In genomic region chr3:124885466-124886167, GRCh38 we compare ENCODE assay signal across 8 cellular contexts. TPM values are rescaled to one million over a fixed set of nuclear protein-coding genes. Genes with fewer than 3 reads are reported as not detected.
DNase-seq lines count a peak whose midpoint lies in the region; ATAC-seq and TF ChIP-seq lines count a peak whose summit lies in the region.

No MANE protein-coding gene starts in this region.

- H3K4me3 ChIP-seq in cardiac muscle cell (peak overlapping the region; percentile 96), astrocyte of the spinal cord (ENCODE audit: low read depth, low read length) (peak overlapping the region; percentile 63), right lobe of liver (peak overlapping the region; percentile 49 to 72 (median 70)), tibial nerve (peak overlapping the region; percentile 60 to 88 (median 70))

- DNase-seq in cardiac muscle cell (ENCODE audit: low read depth in 1 of 2, low spot score in 1 of 2) (peak; percentile 25 to 42), cardiac septum (ENCODE audit: low spot score) (no peak), astrocyte of the spinal cord (ENCODE audit: low read depth, low spot score) (peak; percentile 43), right lobe of liver (no peak), tibial nerve (ENCODE audit: low spot score in 2 of 2) (no peak), HUDEP-2 (lab: John Stamatoyannopoulos, UW; ENCODE audit: unreplicated experiment in 76 of 76) (no peak)

- TF ChIP-seq EP300 in tibial nerve (IDR thresholded peaks at IDR 0.05), result no peak

- in situ Hi-C loops in astrocyte of the spinal cord (cut with HindIII; ENCODE audit: low sequenced_read_pairs), result no loop called here

- H3K27ac ChIP-seq in cardiac muscle cell, result peak overlapping the region; percentile 32
- H3K27ac ChIP-seq in right lobe of liver, result peak overlapping the region; percentile 89 to 94 (median 92)
- H3K27ac ChIP-seq in tibial nerve, result peak overlapping the region; percentile 75 to 90 (median 88)

- H3K4me1 ChIP-seq in cardiac muscle cell (ENCODE audit: low read depth) (peaks cover 6% of the 10 kb centered on the region), right lobe of liver (peaks cover 0 to 14% (median 0%) of the 10 kb centered on the region in 4 donors), tibial nerve (peaks cover 0 to 43% (median 9%) of the 10 kb centered on the region in 4 donors)

- no peaks in the 10 kb centered on the region for H3K9me3 ChIP-seq in cardiac muscle cell (ENCODE audit: low read depth)
- H3K9me3 ChIP-seq in right lobe of liver, result no peaks in the 10 kb centered on the region
- no peaks in the 10 kb centered on the region for H3K9me3 ChIP-seq in tibial nerve

- TF ChIP-seq POLR2A in right lobe of liver (IDR thresholded peaks at IDR 0.05) (no peak), tibial nerve (IDR thresholded peaks at IDR 0.05) (no peak)

- H3K36me3 ChIP-seq in cardiac muscle cell (no peaks in the 10 kb centered on the region), right lobe of liver (no peaks in the 10 kb centered on the region), tibial nerve (no peaks in the 10 kb centered on the region)

- ATAC-seq in right lobe of liver (no peak), esophagus mucosa (no peak), HG03520 (IDR thresholded peaks at IDR 0.05; ENCODE audit: unreplicated experiment) (no peak)

- H3K27me3 ChIP-seq in cardiac muscle cell (no peaks in the 10 kb centered on the region), right lobe of liver (no peaks in the 10 kb centered on the region), tibial nerve (no peaks in the 10 kb centered on the region)

- TF ChIP-seq CTCF in cardiac muscle cell (IDR thresholded peaks at IDR 0.05; ENCODE audit: low read depth, low read length) (no peak), astrocyte of the spinal cord (IDR thresholded peaks at IDR 0.05; ENCODE audit: low read depth, low read length) (no peak), right lobe of liver (IDR thresholded peaks at IDR 0.05) (no peak), tibial nerve (IDR thresholded peaks at IDR 0.05) (no peak)

- WGBS in right lobe of liver (ENCODE audit: insufficient coverage, low coverage, low lambda C conversion rate, missing lambda C conversion rate), result 38% methylated on average over 16 of the region's 17 CpGs
- WGBS in tibial nerve, 2 donors, result 25 to 30% methylated on average over 17 of the region's 17 CpGs

- intact Hi-C loops in cardiac septum (cut with DNase I) (loop anchor here (5.0 kb wide), 3 partner anchors 73 to 113 kb away; no protein-coding TSS in a partner anchor), right lobe of liver (cut with DNase I) (loop anchor here in 1 of 2 donors (10.0 kb wide), 1 partner anchor 51 kb away; no protein-coding TSS in a partner anchor)

RNA-seq across cellular contexts. Expression of gene ITGB5, which starts 1.5 kb away (rescaled TPM):
- total RNA-seq in cardiac muscle cell (56.9 and 107 TPM in 2 replicates), cardiac septum (180 TPM), right lobe of liver (100 to 1,000 TPM in 3 of 6 experiments, 10 to 100 TPM in 3; 61.3 to 125 (median 98.4) TPM), tibial nerve (100 to 1,000 TPM; 114 to 217 (median 193) TPM), esophagus mucosa (83.0 TPM)
- 54.3 and 83.4 TPM in 2 replicates for polyA plus RNA-seq in cardiac muscle cell

RNA-seq across cellular contexts. Expression of gene MUC13, which starts 48.9 kb away (rescaled TPM):
- total RNA-seq in cardiac muscle cell, result 0.07 TPM in 1 of 2 replicates, not detected in the other
- polyA plus RNA-seq in cardiac muscle cell, result 0.06 TPM in 1 of 2 replicates, not detected in the other
- total RNA-seq in cardiac septum, result 0.13 TPM
- total RNA-seq in right lobe of liver, result 1 to 10 TPM in 3 of 6 experiments, not detected in 3; 1.9 to 4.5 (median 2.1) TPM
- not detected for total RNA-seq in tibial nerve
- not detected for total RNA-seq in esophagus mucosa

Comparison
In these comparisons a context has a peak if more than half of its experiments do, and no peak if none do; other contexts are left out.
1. DNase-seq: peak in cardiac muscle cell (2 of 2) and astrocyte of the spinal cord (single experiment); none in cardiac septum (single experiment), right lobe of liver (0 of 3), tibial nerve (0 of 2) and HUDEP-2 (0 of 76).
2. H3K27ac ChIP-seq: peak in every context shown above with its lines; median percentile 92 in right lobe of liver; 88 in tibial nerve; 32 in cardiac muscle cell.
3. Peak in every context shown above with its lines, with median percentiles within 50 percentile points of each other: H3K4me3 ChIP-seq.